8 cellular contexts compared by ENCODE assay signal in genomic region chr17:75524269-75524970, GRCh38. TPM values are rescaled to one million over a fixed set of nuclear protein-coding genes. Genes with fewer than 3 reads are reported as not detected.
DNase-seq lines count a peak whose midpoint lies in the region; ATAC-seq, FAIRE-seq and TF ChIP-seq lines count a peak whose summit lies in the region.

No MANE protein-coding gene starts in this region.

- H3K4me1 ChIP-seq in mononuclear cell (ENCODE audit: insufficient read depth, low read length): peaks cover 25% of the 10 kb centered on the region
- peaks cover 17 to 33% (median 27%) of the 10 kb centered on the region in 4 donors for H3K4me1 ChIP-seq in upper lobe of left lung

- peaks cover 0 to 19% (median 7%) of the 10 kb centered on the region in 4 donors for H3K36me3 ChIP-seq in upper lobe of left lung

- peak overlapping the region; percentile 59 for H3K4me3 ChIP-seq in choroid plexus epithelial cell (ENCODE audit: low read depth, low read length)
- H3K4me3 ChIP-seq in mononuclear cell (ENCODE audit: low read length): peak overlapping the region; percentile 51
- peak overlapping the region; percentile 57 to 97 (median 90) for H3K4me3 ChIP-seq in upper lobe of left lung

- TF ChIP-seq CTCF in choroid plexus epithelial cell (conservative IDR thresholded peaks at IDR 0.05; ENCODE audit: low read depth, low read length): no peak
- no peak for TF ChIP-seq CTCF in upper lobe of left lung (IDR thresholded peaks at IDR 0.05)

- H3K27ac ChIP-seq in upper lobe of left lung: peak overlapping the region; percentile 81 to 91 (median 86)

- FAIRE-seq in GM12891 (lab: Jason Lieb, UNC): no peak

- TF ChIP-seq EP300 in upper lobe of left lung (IDR thresholded peaks at IDR 0.05): no peak

- TF ChIP-seq POLR2A in upper lobe of left lung (IDR thresholded peaks at IDR 0.05): no peak
- TF ChIP-seq POLR2A in GM12891 (IDR thresholded peaks at IDR 0.05; ENCODE audit: low read depth, low read length): no peak

- H3K9me3 ChIP-seq in mononuclear cell (ENCODE audit: low read depth, low read length) (no peaks in the 10 kb centered on the region), upper lobe of left lung (no peaks in the 10 kb centered on the region)

- DNase-seq in Right ventricle myocardium inferior (ENCODE audit: missing footprints): peak; percentile 21
- DNase-seq in left ventricle myocardium superior: no peak
- DNase-seq in choroid plexus epithelial cell (ENCODE audit: low read depth): no peak
- DNase-seq in upper lobe of left lung: no peak
- DNase-seq in NCI-H1436 treated with DMSO at 0.1 percent for 48 hours (lab: John Stamatoyannopoulos, UW): no peak
- DNase-seq in GM12891 (ENCODE audit: insufficient read length, low spot score): no peak
- DNase-seq in SHP77 treated with DMSO at 0.1 percent for 48 hours (lab: John Stamatoyannopoulos, UW): no peak

- peaks cover 5% of the 10 kb centered on the region for H3K27me3 ChIP-seq in mononuclear cell (ENCODE audit: insufficient read depth, low read length)
- no peaks in the 10 kb centered on the region for H3K27me3 ChIP-seq in upper lobe of left lung

- ATAC-seq in Right ventricle myocardium inferior (no peak), left ventricle myocardium superior (no peak), upper lobe of left lung (ENCODE audit: low FRiP score in 2 of 2) (no peak)

- 22 to 33% methylated on average over 18 of the region's 24 CpGs for WGBS in upper lobe of left lung, 2 donors

- intact Hi-C loops in Right ventricle myocardium inferior (cut with DNase I): loop anchor here (2.0 kb wide), 1 partner anchor 98 kb away; no protein-coding TSS in a partner anchor
- intact Hi-C loops in left ventricle myocardium superior (cut with micrococcal nuclease): no loop called here

TF ChIP-seq in GM12891, 5 proteins besides CTCF, POLR2A, EP300 and RAD21:
- TF ChIP-seq TAF1 (IDR thresholded peaks at IDR 0.05; ENCODE audit: low read depth, low read length) (no peak), POLR2AphosphoS5 (IDR thresholded peaks at IDR 0.05; ENCODE audit: low read depth, low read length) (no peak), PAX5 (IDR thresholded peaks at IDR 0.05; ENCODE audit: insufficient read depth, low read length, severe bottlenecking) (no peak), SPI1 (IDR thresholded peaks at IDR 0.05; ENCODE audit: low read depth, low read length) (no peak), POU2F2 (IDR thresholded peaks at IDR 0.05; ENCODE audit: low read depth, low read length) (no peak)

RNA-seq across cellular contexts. Expression of gene LLGL2, which starts 1.1 kb away (rescaled TPM):
- 4.1 TPM for total RNA-seq in Right ventricle myocardium inferior
- 5.1 TPM for total RNA-seq in left ventricle myocardium superior
- 13.2 TPM for total RNA-seq in mononuclear cell
- 100 to 1,000 TPM; 113 to 256 (median 175) TPM for total RNA-seq in upper lobe of left lung
- 5.2 TPM for polyA plus RNA-seq in GM12891 (2012; ENCODE audit: low read depth, missing spikeins)

RNA-seq across cellular contexts. Expression of gene TSEN54, which starts 8.1 kb away (rescaled TPM):
- 6.1 TPM for total RNA-seq in Right ventricle myocardium inferior
- total RNA-seq in left ventricle myocardium superior: 8.3 TPM
- 14.7 TPM for total RNA-seq in mononuclear cell
- total RNA-seq in upper lobe of left lung: 100 to 1,000 TPM in 2 of 6 donors, 10 to 100 TPM in 4; 19.5 to 125 (median 31.3) TPM
- polyA plus RNA-seq in GM12891 (2012; ENCODE audit: low read depth, missing spikeins): 18.0 TPM

RNA-seq across cellular contexts. Expression of gene CASKIN2, which starts 9.1 kb away (rescaled TPM):
- total RNA-seq in Right ventricle myocardium inferior (39.1 TPM), left ventricle myocardium superior (36.6 TPM), mononuclear cell (0.10 TPM), upper lobe of left lung (100 to 1,000 TPM in 1 of 6 donors, 10 to 100 TPM in 5; 24.1 to 113 (median 48.5) TPM)
- 0.04 TPM for polyA plus RNA-seq in GM12891 (2012; ENCODE audit: low read depth, missing spikeins)

Comparison
In these comparisons a context has a peak if more than half of its experiments do, and no peak if none do; other contexts are left out.
1. RNA of gene CASKIN2, which starts 9.1 kb away (total RNA-seq): 24.1 to 113 TPM in upper lobe of left lung, 39.1 TPM in Right ventricle myocardium inferior (single experiment) and 36.6 TPM in left ventricle myocardium superior (single experiment); 0.10 TPM in mononuclear cell (single experiment); every median in the first group is over 10 times any median in the second.
2. Peak in every context shown above with its lines, with median percentiles within 50 percentile points of each other: H3K4me3 ChIP-seq.